ENCODE assay signal across 8 cellular contexts in the genomic region with DNA sequence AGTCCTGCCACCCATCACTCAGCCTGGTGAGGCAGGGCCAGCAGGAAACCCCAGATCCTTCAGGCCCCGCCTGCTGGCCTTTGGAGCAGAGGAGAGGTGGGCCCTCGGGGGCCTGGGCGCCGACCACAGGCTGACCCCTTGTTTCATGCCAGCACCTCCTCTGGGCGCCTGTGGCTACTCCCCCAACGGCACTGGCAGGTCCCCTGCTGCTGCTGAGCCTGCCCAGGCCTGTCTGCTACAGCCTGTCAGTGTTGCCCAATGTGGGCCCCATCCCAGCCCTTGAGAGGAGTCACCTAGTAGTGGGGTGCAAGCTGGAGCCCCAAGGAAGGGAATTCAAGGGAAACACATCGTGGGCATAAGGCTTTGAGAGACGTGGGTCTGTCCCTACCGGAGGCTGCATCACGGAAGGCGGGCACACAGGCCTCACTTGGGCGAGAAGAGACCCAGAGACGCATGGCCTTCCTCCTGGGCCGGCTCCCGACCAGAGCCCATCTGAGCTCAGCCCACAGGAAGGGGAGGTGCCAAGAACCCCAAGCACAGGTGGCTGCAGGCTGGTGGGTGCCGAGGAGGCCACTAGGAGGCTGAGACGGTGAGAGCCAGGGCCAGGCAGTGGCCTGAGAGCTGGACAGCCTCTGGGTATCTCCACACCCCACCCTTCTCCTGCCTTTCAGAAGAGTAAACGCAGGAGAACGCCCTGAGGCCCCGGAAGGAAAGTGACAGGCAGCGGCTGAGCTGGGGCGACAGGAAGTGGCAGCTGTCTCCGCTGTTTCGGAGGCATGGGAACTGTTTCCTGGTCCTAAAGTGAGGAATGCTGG. TPM values are rescaled to one million over a fixed set of nuclear protein-coding genes. Genes with fewer than 3 reads are reported as not detected.
DNase-seq lines count a peak whose midpoint lies in the region; ATAC-seq, FAIRE-seq and TF ChIP-seq lines count a peak whose summit lies in the region.

No MANE protein-coding gene starts in this region.

- TF ChIP-seq POLR2A in A549 (IDR thresholded peaks at IDR 0.05; ENCODE audit: low read length): peak; percentile 60
- TF ChIP-seq POLR2A in transverse colon (IDR thresholded peaks at IDR 0.05): peak; percentile 64

- TF ChIP-seq RAD21 in A549 (conservative IDR thresholded peaks at IDR 0.05 in 1 of 2, IDR thresholded peaks at IDR 0.05 in 1 of 2): 0 out of 5 replicates have a peak, but pooled peaks of 1 of the 2 experiments have one; percentile 15

- H3K36me3 ChIP-seq in transverse colon: no peaks in the 10 kb centered on the region

- peak overlapping the region; percentile 84 for H3K4me3 Mint-ChIP-seq in activated CD4-positive, alpha-beta memory T cell treated with anti-CD3 and anti-CD28 coated beads, Interleukin-2, amount 10 ng/mL, durations not matched to agents 7 days and 5 days
- peak overlapping the region; percentile 42 for H3K4me3 Mint-ChIP-seq in nephron progenitor cell

- no peak overlapping the region for H3K4me3 ChIP-seq in A549
- peak overlapping the region; percentile 29 for H3K4me3 ChIP-seq in epithelial cell of esophagus (ENCODE audit: low read length)
- H3K4me3 ChIP-seq in transverse colon: peak overlapping the region in 3 of 4 donors; percentile 1 to 44 (median 9)

- CTCF ChIA-PET in A549 (lab: Yijun Ruan, JAX): interaction anchor here (0.5 to 4.2 kb wide), 17 partner anchors 9 to 212 kb away, joined by 3 to 35 read pairs (median 3); no protein-coding TSS in a partner anchor
- CTCF ChIA-PET in activated CD4-positive, alpha-beta memory T cell treated with anti-CD3 and anti-CD28 coated beads, Interleukin-2, amount 10 ng/mL, durations not matched to agents 7 days and 5 days (lab: Charles Lee): interaction anchor here (0.6 to 2.1 kb wide), 11 partner anchors 11 to 226 kb away, joined by 3 to 13 read pairs (median 5); a partner anchor contains a TSS

- no peaks in the 10 kb centered on the region for H3K27me3 Mint-ChIP-seq in activated CD4-positive, alpha-beta memory T cell treated with anti-CD3 and anti-CD28 coated beads, Interleukin-2, amount 10 ng/mL, durations not matched to agents 7 days and 5 days
- H3K27me3 Mint-ChIP-seq in nephron progenitor cell (ENCODE audit: low read depth, poor library complexity): no peaks in the 10 kb centered on the region

- no peak for TF ChIP-seq EP300 in A549 (IDR thresholded peaks at IDR 0.05)
- TF ChIP-seq EP300 in transverse colon (IDR thresholded peaks at IDR 0.05; ENCODE audit: low read depth): no peak

- H3K27ac Mint-ChIP-seq in activated CD4-positive, alpha-beta memory T cell treated with anti-CD3 and anti-CD28 coated beads, Interleukin-2, amount 10 ng/mL, durations not matched to agents 7 days and 5 days: peak overlapping the region; percentile 94
- peak overlapping the region; percentile 95 for H3K27ac Mint-ChIP-seq in nephron progenitor cell

- peak; percentile 77 to 87 for ATAC-seq in A549
- peak; percentile 53 for ATAC-seq in HG03060 (IDR thresholded peaks at IDR 0.05; ENCODE audit: low read depth, unreplicated experiment)

- no peaks in the 10 kb centered on the region for H3K27me3 ChIP-seq in transverse colon

- H3K9me3 ChIP-seq in A549 (no peaks in the 10 kb centered on the region), transverse colon (no peaks in the 10 kb centered on the region)

- no peaks in the 10 kb centered on the region for H3K9me3 Mint-ChIP-seq in activated CD4-positive, alpha-beta memory T cell treated with anti-CD3 and anti-CD28 coated beads, Interleukin-2, amount 10 ng/mL, durations not matched to agents 7 days and 5 days
- no peaks in the 10 kb centered on the region for H3K9me3 Mint-ChIP-seq in nephron progenitor cell

- peaks cover 53% of the 10 kb centered on the region for H3K4me1 ChIP-seq in A549
- H3K4me1 ChIP-seq in transverse colon: peaks cover 13 to 48% (median 30%) of the 10 kb centered on the region in 4 donors

- POLR2A ChIA-PET in A549 (lab: Yijun Ruan, JAX): interaction anchor here (1.7 kb wide), 1 partner anchor 8 kb away, joined by 10 read pairs; a partner anchor contains a TSS
- POLR2A ChIA-PET in activated CD4-positive, alpha-beta memory T cell treated with anti-CD3 and anti-CD28 coated beads, Interleukin-2, amount 10 ng/mL, durations not matched to agents 7 days and 5 days (lab: Charles Lee): interaction anchor here (0.7 to 3.9 kb wide), 12 partner anchors 8 to 423 kb away, joined by 3 to 21 read pairs (median 4); a partner anchor contains a TSS

- peak overlapping the region; percentile 48 for H3K4me2 ChIP-seq in A549

- peaks cover 45% of the 10 kb centered on the region for H3K4me1 Mint-ChIP-seq in activated CD4-positive, alpha-beta memory T cell treated with anti-CD3 and anti-CD28 coated beads, Interleukin-2, amount 10 ng/mL, durations not matched to agents 7 days and 5 days
- peaks cover 74% of the 10 kb centered on the region for H3K4me1 Mint-ChIP-seq in nephron progenitor cell

- in situ Hi-C loops in transverse colon (cut with MboI; ENCODE audit: low pct_ligation_motif_present in 1 of 4, low pct_unique_long_range_greater_than_20kb in 1 of 4, low sequenced_read_pairs in 3 of 4): no loop called here

- TF ChIP-seq CTCF in A549 (IDR thresholded peaks at IDR 0.05): no peak
- TF ChIP-seq CTCF in epithelial cell of esophagus (IDR thresholded peaks at IDR 0.05; ENCODE audit: insufficient read depth, low read depth, low read length, missing control alignments): peak; percentile 16
- TF ChIP-seq CTCF in nephron progenitor cell (IDR thresholded peaks at IDR 0.05): peak; percentile 22
- peak in 4 of 5 experiments; percentile 24 to 71 (median 44) for TF ChIP-seq CTCF in transverse colon (IDR thresholded peaks at IDR 0.05)

- peak; percentile 82 to 88 for DNase-seq in A549 (ENCODE audit: low read depth in 1 of 2, low spot score in 1 of 2)
- peak; percentile 82 for DNase-seq in GM18507 (ENCODE audit: extremely low spot score, insufficient read length, low read depth)
- peak; percentile 93 for DNase-seq in NCI-H69 (lab: John Stamatoyannopoulos, UW)
- DNase-seq in activated CD4-positive, alpha-beta memory T cell treated with anti-CD3 and anti-CD28 coated beads, Interleukin-2, amount 10 ng/mL, durations not matched to agents 7 days and 5 days: peak; percentile 72
- DNase-seq in epithelial cell of esophagus (ENCODE audit: low read depth): peak; percentile 88
- peak; percentile 53 for DNase-seq in nephron progenitor cell
- peak; percentile 78 for DNase-seq in transverse colon

- no peaks in the 10 kb centered on the region for H3K36me3 Mint-ChIP-seq in activated CD4-positive, alpha-beta memory T cell treated with anti-CD3 and anti-CD28 coated beads, Interleukin-2, amount 10 ng/mL, durations not matched to agents 7 days and 5 days (ENCODE audit: low read depth)
- H3K36me3 Mint-ChIP-seq in nephron progenitor cell (ENCODE audit: low read depth): peaks cover 20% of the 10 kb centered on the region

- FAIRE-seq in A549 (lab: Jason Lieb, UNC): no peak
- FAIRE-seq in GM18507 (lab: Jason Lieb, UNC): peak; percentile 96

- intact Hi-C loops in transverse colon (cut with DNase I; ENCODE audit: low total_unique reads): no loop called here

- 50% methylated on average over 24 of the region's 24 CpGs for WGBS in A549 (ENCODE audit: missing lambda C conversion rate)
- WGBS in transverse colon (ENCODE audit: low coverage in 1 of 2), 2 donors: 23% methylated on average over 17 of the region's 24 CpGs; no CpG with 5 or more reads in 1 of the 2 donors

- peak overlapping the region; percentile 54 to 73 for H3K27ac ChIP-seq in A549
- peak overlapping the region; percentile 81 to 89 (median 84) for H3K27ac ChIP-seq in transverse colon

TF ChIP-seq in A549, 52 proteins besides CTCF, POLR2A, EP300 and RAD21 (continues in another document):
- no peak for TF ChIP-seq SMC3 (IDR thresholded peaks at IDR 0.05)
- no peak for TF ChIP-seq HOXA7 (CRISPR knock-in tag; IDR thresholded peaks at IDR 0.05)
- no peak for TF ChIP-seq ZC3H11A (IDR thresholded peaks at IDR 0.05)

RNA-seq across cellular contexts. Expression of a gene that starts 8.1 kb away (rescaled TPM):
- polyA plus RNA-seq in A549 (2011; rRNA removed) (12.9 and 16.3 TPM in 2 replicates), A549 (2017; fragmentation: RNase III; extraction: RNeasy Plus Mini Kit Qiagen cat#74134 plus additional on column Dnase treatment) (114 to 169 TPM (median 144 TPM) in 3 replicates)
- polyA plus RNA-seq in A549 (2012; cell fraction: cytosol; rRNA removed): 107 and 146 TPM in 2 replicates
- 443 and 799 TPM in 2 replicates for polyA plus RNA-seq in A549 (2012; cell fraction: nucleus; rRNA removed)
- polyA minus RNA-seq in A549 (2011; rRNA and poly(A)+ RNA removed): 16.9 and 37.7 TPM in 2 replicates
- total RNA-seq in activated CD4-positive, alpha-beta memory T cell treated with anti-CD3 and anti-CD28 coated beads, Interleukin-2, amount 10 ng/mL, durations not matched to agents 7 days and 5 days: 100 to 1,000 TPM; 181 to 191 TPM
- 100 to 1,000 TPM in 2 of 4 donors, 10 to 100 TPM in 2; 25.1 to 185 (median 99.4) TPM for total RNA-seq in transverse colon

RNA-seq across cellular contexts. Expression of a gene that starts 40.5 kb away (rescaled TPM):
- polyA plus RNA-seq in A549 (2011; rRNA removed): 48.1 and 59.5 TPM in 2 replicates
- polyA plus RNA-seq in A549 (2012; cell fraction: cytosol; rRNA removed): 169 and 171 TPM in 2 replicates
- polyA plus RNA-seq in A549 (2012; cell fraction: nucleus; rRNA removed): 577 and 749 TPM in 2 replicates
- polyA plus RNA-seq in A549 (2017; fragmentation: RNase III; extraction: RNeasy Plus Mini Kit Qiagen cat#74134 plus additional on column Dnase treatment): 81.5 to 84.8 TPM (median 83.6 TPM) in 3 replicates
- polyA minus RNA-seq in A549 (2011; rRNA and poly(A)+ RNA removed): 25.8 and 30.8 TPM in 2 replicates
- 10 to 100 TPM; 98.8 to 99.3 TPM for total RNA-seq in activated CD4-positive, alpha-beta memory T cell treated with anti-CD3 and anti-CD28 coated beads, Interleukin-2, amount 10 ng/mL, durations not matched to agents 7 days and 5 days
- 100 to 1,000 TPM in 3 of 4 donors, 10 to 100 TPM in 1; 98.6 to 306 (median 132) TPM for total RNA-seq in transverse colon

RNA-seq across cellular contexts. Expression of a gene that starts 54.4 kb away (rescaled TPM):
- polyA plus RNA-seq in A549 (2011; rRNA removed) (89.4 and 93.8 TPM in 2 replicates), A549 (2017; fragmentation: RNase III; extraction: RNeasy Plus Mini Kit Qiagen cat#74134 plus additional on column Dnase treatment) (122 to 130 TPM (median 126 TPM) in 3 replicates)
- polyA plus RNA-seq in A549 (2012; cell fraction: cytosol; rRNA removed): 230 and 300 TPM in 2 replicates
- 472 and 641 TPM in 2 replicates for polyA plus RNA-seq in A549 (2012; cell fraction: nucleus; rRNA removed)
- 125 and 162 TPM in 2 replicates for polyA minus RNA-seq in A549 (2011; rRNA and poly(A)+ RNA removed)
- 10 to 100 TPM; 69.0 to 75.6 TPM for total RNA-seq in activated CD4-positive, alpha-beta memory T cell treated with anti-CD3 and anti-CD28 coated beads, Interleukin-2, amount 10 ng/mL, durations not matched to agents 7 days and 5 days
- total RNA-seq in transverse colon: 100 to 1,000 TPM in 2 of 4 donors, 10 to 100 TPM in 2; 42.0 to 160 (median 85.5) TPM

RNA-seq across cellular contexts. Expression of a gene that starts 54.5 kb away (rescaled TPM):
- polyA plus RNA-seq in A549 (2011; rRNA removed) (8.4 and 8.9 TPM in 2 replicates), A549 (2017; fragmentation: RNase III; extraction: RNeasy Plus Mini Kit Qiagen cat#74134 plus additional on column Dnase treatment) (21.3 to 31.5 TPM (median 25.7 TPM) in 3 replicates)
- 18.8 and 28.0 TPM in 2 replicates for polyA plus RNA-seq in A549 (2012; cell fraction: cytosol; rRNA removed)
- 72.7 and 93.7 TPM in 2 replicates for polyA plus RNA-seq in A549 (2012; cell fraction: nucleus; rRNA removed)
- 16.0 and 17.5 TPM in 2 replicates for polyA minus RNA-seq in A549 (2011; rRNA and poly(A)+ RNA removed)
- 10 to 100 TPM; 26.3 to 28.4 TPM for total RNA-seq in activated CD4-positive, alpha-beta memory T cell treated with anti-CD3 and anti-CD28 coated beads, Interleukin-2, amount 10 ng/mL, durations not matched to agents 7 days and 5 days
- 10 to 100 TPM; 33.2 to 92.0 (median 48.8) TPM for total RNA-seq in transverse colon
